18 cellular contexts compared by ENCODE assay signal in the genomic region with DNA sequence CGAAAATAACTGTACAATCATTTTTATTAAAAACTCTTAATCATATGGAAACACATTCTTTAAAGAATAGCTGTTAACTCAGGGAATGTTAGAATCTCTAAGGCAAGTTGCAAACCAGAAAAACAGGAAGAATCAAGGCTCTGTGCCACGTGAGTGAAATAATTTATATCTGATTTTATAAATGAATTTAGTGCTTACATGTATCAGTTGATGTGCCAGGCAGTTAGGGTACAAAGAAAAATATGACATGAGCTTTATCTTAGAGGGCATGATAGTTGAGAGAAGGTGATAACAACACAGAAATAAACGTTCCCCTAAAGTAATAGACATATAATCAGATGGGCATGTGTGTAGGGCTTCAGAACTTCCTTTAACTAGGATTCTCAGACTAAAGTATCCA.
A peak's percentile ranks its signal among the peaks of the same experiment; 100 is the strongest.
DNase-seq lines count a peak whose midpoint lies in the region; ATAC-seq and TF ChIP-seq lines count a peak whose summit lies in the region.
"Had no signal": no experiment of that assay in that cellular context is flagged by ENCODE, and none has a peak within 500 bp of the region (broad histone marks: within the 10 kb centered on the region; RNA-seq: fewer than 3 reads in every experiment).

No MANE protein-coding gene starts in this region.

- H3K4me2 ChIP-seq in Loucy (ENCODE audit: low read depth, low read length, poor library complexity, severe bottlenecking) (no peak overlapping the region), SK-N-SH (no peak overlapping the region)
- H3K4me2 ChIP-seq: BLaER1 treated with 17β-estradiol and CSF1 and Interleukin-3, amounts not matched to agents 10 nM and 100 nM had no signal

- H4K20me1 ChIP-seq in Loucy (ENCODE audit: insufficient read depth, low read length, poor library complexity, severe bottlenecking), result no peaks in the 10 kb centered on the region
- H4K20me1 ChIP-seq in SK-N-SH (ENCODE audit: insufficient read depth), result no peaks in the 10 kb centered on the region
- H4K20me1 ChIP-seq: BLaER1 treated with 17β-estradiol and CSF1 and Interleukin-3, amounts not matched to agents 10 nM and 100 nM had no signal

- 22% methylated on average over 3 of the region's 3 CpGs for WGBS in SK-N-SH (ENCODE audit: low lambda C conversion rate)

- H3K9ac ChIP-seq in Loucy (ENCODE audit: low read depth, low read length, poor library complexity, severe bottlenecking) (no peak overlapping the region), SK-N-SH (no peak overlapping the region)
- H3K9ac ChIP-seq: BLaER1 treated with 17β-estradiol and CSF1 and Interleukin-3, amounts not matched to agents 10 nM and 100 nM had no signal

- H3K27me3 ChIP-seq in Loucy (ENCODE audit: insufficient read depth, low read length, poor library complexity, severe bottlenecking) (no peaks in the 10 kb centered on the region), SK-N-SH (ENCODE audit: insufficient read depth) (no peaks in the 10 kb centered on the region), ascending aorta (no peaks in the 10 kb centered on the region)
- H3K27me3 ChIP-seq: BLaER1 treated with 17β-estradiol and CSF1 and Interleukin-3, amounts not matched to agents 10 nM and 100 nM had no signal

- H3K36me3 ChIP-seq in Loucy (ENCODE audit: insufficient read depth, low read length) (no peaks in the 10 kb centered on the region), SK-N-SH (replicated peaks in 1 of 2; ENCODE audit: control insufficient read depth in 1 of 2, insufficient read depth in 2 of 2, low read length in 1 of 2) (no peaks in the 10 kb centered on the region), ascending aorta (no peaks in the 10 kb centered on the region)
- H3K36me3 ChIP-seq: BLaER1 treated with 17β-estradiol and CSF1 and Interleukin-3, amounts not matched to agents 10 nM and 100 nM had no signal

- H3F3A ChIP-seq in Loucy (ENCODE audit: low read depth) (no peaks in the 10 kb centered on the region), SK-N-SH (replicated peaks; ENCODE audit: insufficient read depth) (no peaks in the 10 kb centered on the region)

- ATAC-seq in HG02870 (IDR thresholded peaks at IDR 0.05; ENCODE audit: unreplicated experiment), result no peak
- ATAC-seq: CD8-positive, alpha-beta T cell had no signal

- 0 out of 2 replicates have a peak overlapping the region, but pooled peaks have one; percentile 18 for H2AFZ ChIP-seq in Loucy (ENCODE audit: low read length)
- H2AFZ ChIP-seq in SK-N-SH (ENCODE audit: low read depth), result no peak overlapping the region

- H3K4me3 ChIP-seq in LNCaP clone FGC (ENCODE audit: low read depth, low read length) (no peak overlapping the region), Loucy (ENCODE audit: low read length, poor library complexity, severe bottlenecking) (no peak overlapping the region), SK-N-SH (ENCODE audit: low read depth in 2 of 2, low read length in 1 of 2) (no peak overlapping the region), ascending aorta (no peak overlapping the region)
- H3K4me3 ChIP-seq: BLaER1 treated with 17β-estradiol and CSF1 and Interleukin-3, amounts not matched to agents 10 nM and 100 nM had no signal

- peak in 1 of 2 experiments; percentile 73; a peak in 1 of 4 replicates for TF ChIP-seq EP300 in SK-N-SH (IDR thresholded peaks at IDR 0.05; ENCODE audit: borderline replicate concordance in 1 of 2, low read depth in 1 of 2, low read length in 1 of 2)

- H3K9me2 ChIP-seq in Loucy (replicated peaks; ENCODE audit: low read depth, low read length) (no peaks in the 10 kb centered on the region), SK-N-SH (no peaks in the 10 kb centered on the region)

- POLR2A ChIA-PET in SK-N-SH (lab: Yijun Ruan, JAX), result no interaction called here

- no peak for TF ChIP-seq CTCF in LNCaP clone FGC (IDR thresholded peaks at IDR 0.05; ENCODE audit: control insufficient read depth, extremely low read depth, insufficient read depth)
- TF ChIP-seq CTCF in Loucy (conservative IDR thresholded peaks at IDR 0.05; ENCODE audit: low read length), result no peak
- no peak for TF ChIP-seq CTCF in SK-N-SH (IDR thresholded peaks at IDR 0.05)
- TF ChIP-seq CTCF in VCaP (conservative IDR thresholded peaks at IDR 0.05), result no peak
- no peak for TF ChIP-seq CTCF in ascending aorta (IDR thresholded peaks at IDR 0.05)

- H3K4me1 ChIP-seq in Loucy (ENCODE audit: insufficient read depth, low read length, poor library complexity, severe bottlenecking) (no peaks in the 10 kb centered on the region), SK-N-SH (ENCODE audit: control insufficient read depth in 1 of 2, insufficient read depth in 2 of 2, low read depth in 1 of 2, low read length in 1 of 2) (peaks cover 0 to 7% of the 10 kb centered on the region in 2 experiments; a peak in 2 of 4 replicates), ascending aorta (no peaks in the 10 kb centered on the region)
- H3K4me1 ChIP-seq: BLaER1 treated with 17β-estradiol and CSF1 and Interleukin-3, amounts not matched to agents 10 nM and 100 nM; Caco-2 had no signal

- no peak for TF ChIP-seq RAD21 in SK-N-SH (IDR thresholded peaks at IDR 0.05; ENCODE audit: low read length)

- CTCF ChIA-PET in SK-N-SH (lab: Yijun Ruan, JAX), result interaction anchor here (1.8 kb wide), 1 partner anchor 55 kb away, joined by 6 read pairs; no protein-coding TSS in a partner anchor

- H3K27ac ChIP-seq in SK-N-SH (ENCODE audit: low read depth in 2 of 2, low read length in 1 of 2) (no peak overlapping the region), VCaP (peak overlapping the region; percentile 80), ascending aorta (no peak overlapping the region)
- H3K27ac ChIP-seq: BLaER1 treated with 17β-estradiol and CSF1 and Interleukin-3, amounts not matched to agents 10 nM and 100 nM; C4-2B had no signal

- H3K9me3 ChIP-seq in Loucy (ENCODE audit: insufficient read depth, low read depth, low read length) (no peaks in the 10 kb centered on the region), SK-N-SH (no peaks in the 10 kb centered on the region), ascending aorta (no peaks in the 10 kb centered on the region)
- H3K9me3 ChIP-seq: BLaER1 treated with 17β-estradiol and CSF1 and Interleukin-3, amounts not matched to agents 10 nM and 100 nM; Caco-2 had no signal

- DNase-seq in LNCaP clone FGC (ENCODE audit: low read depth), result peak; percentile 55
- no peak for DNase-seq in SK-N-SH
- no peak for DNase-seq in Ammon's horn (ENCODE audit: low spot score)
- DNase-seq in ascending aorta (ENCODE audit: low spot score in 2 of 2), result no peak
- no peak for DNase-seq in activated CD8-positive, alpha-beta memory T cell treated with anti-CD3 and anti-CD28 coated beads, Interleukin-2, amount 50 U/mL, for 48 hours
- DNase-seq: 8988T; ACHN; Caco-2; Calu3; CD4-positive, alpha-beta T cell; CD8-positive, alpha-beta T cell; DMS79 treated with DMSO at 0.1 percent for 48 hours; GF-D8 had no signal

- H3K79me2 ChIP-seq in Loucy (ENCODE audit: insufficient read depth, low read length) (no peaks in the 10 kb centered on the region), SK-N-SH (ENCODE audit: insufficient read depth) (no peaks in the 10 kb centered on the region)

- intact Hi-C loops in ascending aorta (cut with DNase I), result no loop called here

TF ChIP-seq in SK-N-SH, 30 proteins besides CTCF, POLR2A, EP300 and RAD21:
- no peak for TF ChIP-seq TCF12 (IDR thresholded peaks at IDR 0.05)
- TF ChIP-seq GATA2 (CRISPR knock-in tag; IDR thresholded peaks at IDR 0.05), result peak; percentile 76
- peak; percentile 81; the same call in 1 of the 2 replicates for TF ChIP-seq RCOR1 (IDR thresholded peaks at IDR 0.05; ENCODE audit: low read length)
- TF ChIP-seq TEAD4 (IDR thresholded peaks at IDR 0.05; ENCODE audit: borderline replicate concordance, insufficient read depth), result no peak
- TF ChIP-seq, protein P1, sequence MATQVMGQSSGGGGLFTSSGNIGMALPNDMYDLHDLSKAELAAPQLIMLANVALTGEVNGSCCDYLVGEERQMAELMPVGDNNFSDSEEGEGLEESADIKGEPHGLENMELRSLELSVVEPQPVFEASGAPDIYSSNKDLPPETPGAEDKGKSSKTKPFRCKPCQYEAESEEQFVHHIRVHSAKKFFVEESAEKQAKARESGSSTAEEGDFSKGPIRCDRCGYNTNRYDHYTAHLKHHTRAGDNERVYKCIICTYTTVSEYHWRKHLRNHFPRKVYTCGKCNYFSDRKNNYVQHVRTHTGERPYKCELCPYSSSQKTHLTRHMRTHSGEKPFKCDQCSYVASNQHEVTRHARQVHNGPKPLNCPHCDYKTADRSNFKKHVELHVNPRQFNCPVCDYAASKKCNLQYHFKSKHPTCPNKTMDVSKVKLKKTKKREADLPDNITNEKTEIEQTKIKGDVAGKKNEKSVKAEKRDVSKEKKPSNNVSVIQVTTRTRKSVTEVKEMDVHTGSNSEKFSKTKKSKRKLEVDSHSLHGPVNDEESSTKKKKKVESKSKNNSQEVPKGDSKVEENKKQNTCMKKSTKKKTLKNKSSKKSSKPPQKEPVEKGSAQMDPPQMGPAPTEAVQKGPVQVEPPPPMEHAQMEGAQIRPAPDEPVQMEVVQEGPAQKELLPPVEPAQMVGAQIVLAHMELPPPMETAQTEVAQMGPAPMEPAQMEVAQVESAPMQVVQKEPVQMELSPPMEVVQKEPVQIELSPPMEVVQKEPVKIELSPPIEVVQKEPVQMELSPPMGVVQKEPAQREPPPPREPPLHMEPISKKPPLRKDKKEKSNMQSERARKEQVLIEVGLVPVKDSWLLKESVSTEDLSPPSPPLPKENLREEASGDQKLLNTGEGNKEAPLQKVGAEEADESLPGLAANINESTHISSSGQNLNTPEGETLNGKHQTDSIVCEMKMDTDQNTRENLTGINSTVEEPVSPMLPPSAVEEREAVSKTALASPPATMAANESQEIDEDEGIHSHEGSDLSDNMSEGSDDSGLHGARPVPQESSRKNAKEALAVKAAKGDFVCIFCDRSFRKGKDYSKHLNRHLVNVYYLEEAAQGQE (IDR thresholded peaks at IDR 0.05; ENCODE audit: low read depth, low read length), result no peak
- no peak for TF ChIP-seq MXI1 (IDR thresholded peaks at IDR 0.05; ENCODE audit: low read depth, low read length)
- TF ChIP-seq, protein P2, sequence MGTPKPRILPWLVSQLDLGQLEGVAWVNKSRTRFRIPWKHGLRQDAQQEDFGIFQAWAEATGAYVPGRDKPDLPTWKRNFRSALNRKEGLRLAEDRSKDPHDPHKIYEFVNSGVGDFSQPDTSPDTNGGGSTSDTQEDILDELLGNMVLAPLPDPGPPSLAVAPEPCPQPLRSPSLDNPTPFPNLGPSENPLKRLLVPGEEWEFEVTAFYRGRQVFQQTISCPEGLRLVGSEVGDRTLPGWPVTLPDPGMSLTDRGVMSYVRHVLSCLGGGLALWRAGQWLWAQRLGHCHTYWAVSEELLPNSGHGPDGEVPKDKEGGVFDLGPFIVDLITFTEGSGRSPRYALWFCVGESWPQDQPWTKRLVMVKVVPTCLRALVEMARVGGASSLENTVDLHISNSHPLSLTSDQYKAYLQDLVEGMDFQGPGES (IDR thresholded peaks at IDR 0.05; ENCODE audit: low read depth, low read length), result no peak
- TF ChIP-seq MEF2A (IDR thresholded peaks at IDR 0.05; ENCODE audit: borderline replicate concordance, low read depth), result no peak
